In genomic region chr4:112102875-112103370, GRCh38 we compare ENCODE assay signal across 26 cellular contexts.
"Had no signal": no experiment of that assay in that cellular context is flagged by ENCODE, and none has a peak within 500 bp of the region (broad histone marks: within the 10 kb centered on the region; RNA-seq: fewer than 3 reads in every experiment).

No MANE protein-coding gene starts in this region.

- ATAC-seq: gastrocnemius medialis; left lung; lower lobe of right lung; naive thymus-derived CD4-positive, alpha-beta T cell; psoas muscle; stimulated activated naive B cell treated with anti-CD40 and anti-IgM and Interleukin-4, amounts not matched to agents 10 μg/mL and 1 μg/mL and 100 μg/mL, for 72 hours; upper lobe of right lung had no signal

- DNase-seq: central memory CD4-positive, alpha-beta T cell; effector memory CD4-positive, alpha-beta T cell; erythroblast; esophagus squamous epithelium; foreskin fibroblast; gastrocnemius medialis; head of caudate nucleus; kidney; left lung; lower lobe of right lung; naive thymus-derived CD4-positive, alpha-beta T cell; psoas muscle; right cardiac atrium; stimulated activated CD4-positive, alpha-beta T cell treated with anti-CD3 and anti-CD28 coated beads, Interleukin-15, amount 100 ng/mL, for 24 hours; stimulated activated CD4-positive, alpha-beta T cell treated with anti-CD3 and anti-CD28 coated beads, Interleukin-2, amount 100 ng/mL, for 48 hours; stimulated activated naive B cell treated with anti-CD40 and anti-IgM and Interleukin-4, amounts not matched to agents 10 μg/mL and 1 μg/mL and 100 μg/mL, for 72 hours; transverse colon; upper lobe of right lung; uterus had no signal

- H3K27me3 Mint-ChIP-seq: stimulated activated naive B cell treated with anti-CD40 and anti-IgM and Interleukin-4, amounts not matched to agents 10 μg/mL and 1 μg/mL and 100 μg/mL, for 72 hours had no signal

- H3K27ac Mint-ChIP-seq: memory B cell; nephron; neural progenitor cell; stimulated activated naive B cell treated with anti-CD40 and anti-IgM and Interleukin-4, amounts not matched to agents 10 μg/mL and 1 μg/mL and 100 μg/mL, for 72 hours; stimulated activated naive CD8-positive, alpha-beta T cell treated with anti-CD3 and anti-CD28 coated beads, Interleukin-15, Interleukin-2, amounts not matched to agents 100 ng/mL and 50 ng/mL, for 24 hours had no signal

- H3K4me3 ChIP-seq: esophagus squamous epithelium, gastrocnemius medialis, left lung, lower lobe of right lung, neural progenitor cell, psoas muscle, skin epidermis, suprapubic skin, transverse colon, upper lobe of right lung, uterus had no signal

- H3K27me3 ChIP-seq: esophagus squamous epithelium, gastrocnemius medialis, left lung, neural progenitor cell, suprapubic skin, transverse colon, upper lobe of right lung, uterus had no signal

- H3K36me3 Mint-ChIP-seq: memory B cell; naive thymus-derived CD4-positive, alpha-beta T cell; neural progenitor cell; stimulated activated naive B cell treated with anti-CD40 and anti-IgM and Interleukin-4, amounts not matched to agents 10 μg/mL and 1 μg/mL and 100 μg/mL, for 72 hours had no signal

- H3K9me3 ChIP-seq: esophagus squamous epithelium, gastrocnemius medialis, left lung, lower lobe of right lung, psoas muscle, suprapubic skin, transverse colon, upper lobe of right lung, uterus had no signal

- H2AFZ ChIP-seq: neural progenitor cell had no signal

- H3K4me1 ChIP-seq: esophagus squamous epithelium, gastrocnemius medialis, left lung, lower lobe of right lung, psoas muscle, upper lobe of right lung, uterus had no signal

- H3K36me3 ChIP-seq: esophagus squamous epithelium, gastrocnemius medialis, left lung, lower lobe of right lung, neural progenitor cell, suprapubic skin, transverse colon, upper lobe of right lung, uterus had no signal

- H3K4me3 Mint-ChIP-seq: memory B cell; naive thymus-derived CD4-positive, alpha-beta T cell; nephron; neural progenitor cell; stimulated activated naive B cell treated with anti-CD40 and anti-IgM and Interleukin-4, amounts not matched to agents 10 μg/mL and 1 μg/mL and 100 μg/mL, for 72 hours; stimulated activated naive CD8-positive, alpha-beta T cell treated with anti-CD3 and anti-CD28 coated beads, Interleukin-15, Interleukin-2, amounts not matched to agents 100 ng/mL and 50 ng/mL, for 24 hours had no signal

- H3K9me3 Mint-ChIP-seq: memory B cell; nephron; neural progenitor cell; stimulated activated naive B cell treated with anti-CD40 and anti-IgM and Interleukin-4, amounts not matched to agents 10 μg/mL and 1 μg/mL and 100 μg/mL, for 72 hours; stimulated activated naive CD8-positive, alpha-beta T cell treated with anti-CD3 and anti-CD28 coated beads, Interleukin-15, Interleukin-2, amounts not matched to agents 100 ng/mL and 50 ng/mL, for 24 hours had no signal

- H3K4me1 Mint-ChIP-seq: nephron; neural progenitor cell; stimulated activated naive B cell treated with anti-CD40 and anti-IgM and Interleukin-4, amounts not matched to agents 10 μg/mL and 1 μg/mL and 100 μg/mL, for 72 hours had no signal

- H3K4me2 ChIP-seq: neural progenitor cell had no signal

- H3K9ac ChIP-seq: neural progenitor cell had no signal

- FAIRE-seq: colon, kidney had no signal

- H3K27ac ChIP-seq: left lung, lower lobe of right lung, neural progenitor cell, psoas muscle, suprapubic skin, transverse colon, upper lobe of right lung, uterus had no signal
